ENCODE assay signal across 18 cellular contexts in the genomic region with DNA sequence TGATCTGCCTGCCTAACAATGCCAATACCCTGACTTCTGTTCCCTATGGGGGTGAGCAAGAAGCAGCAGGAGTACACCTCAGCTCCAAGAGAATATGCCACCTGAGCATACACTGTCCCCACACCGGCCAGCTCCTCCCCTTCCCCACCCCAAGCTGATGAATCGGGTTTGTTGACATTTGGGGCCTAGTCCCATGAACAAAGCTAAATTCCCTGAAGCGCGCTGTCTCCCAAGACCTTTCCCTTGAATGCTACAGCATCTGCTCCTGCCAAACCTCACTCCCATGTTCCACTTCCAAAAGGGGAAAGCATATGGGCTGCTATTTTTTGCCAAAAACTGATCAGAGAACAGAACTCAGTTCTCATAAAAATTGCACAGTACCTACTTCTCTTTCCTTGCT.
DNase-seq lines count a peak whose midpoint lies in the region; ATAC-seq and TF ChIP-seq lines count a peak whose summit lies in the region.
"Had no signal": no experiment of that assay in that cellular context is flagged by ENCODE, and none has a peak within 500 bp of the region (broad histone marks: within the 10 kb centered on the region; RNA-seq: fewer than 3 reads in every experiment).

No MANE protein-coding gene starts in this region.

- no peaks in the 10 kb centered on the region for H3K4me1 Mint-ChIP-seq in neural progenitor cell
- H3K4me1 Mint-ChIP-seq: activated naive CD4-positive, alpha-beta T cell treated with anti-CD3 and anti-CD28 coated beads, Interleukin-2, amount 10 ng/mL, durations not matched to agents 7 days and 5 days; B cell; T-cell had no signal

- no peak for TF ChIP-seq POLR2A in heart left ventricle (IDR thresholded peaks at IDR 0.05)

- peak overlapping the region; percentile 58 for H2AFZ ChIP-seq in neural progenitor cell (replicated peaks)

- H3K9me3 Mint-ChIP-seq in neural progenitor cell: no peaks in the 10 kb centered on the region
- H3K9me3 Mint-ChIP-seq: activated naive CD4-positive, alpha-beta T cell treated with anti-CD3 and anti-CD28 coated beads, Interleukin-2, amount 10 ng/mL, durations not matched to agents 7 days and 5 days; effector memory CD8-positive, alpha-beta T cell; T-cell had no signal

- 64 to 79% (median 72%) methylated on average over 4 of the region's 4 CpGs for WGBS in heart left ventricle, 4 donors

- no peaks in the 10 kb centered on the region for H3F3A ChIP-seq in neural progenitor cell (ENCODE audit: low read depth)

- intact Hi-C loops in heart left ventricle (cut with DNase I): no loop called here

- H3K27ac Mint-ChIP-seq in neural progenitor cell: no peak overlapping the region
- H3K27ac Mint-ChIP-seq: activated naive CD4-positive, alpha-beta T cell treated with anti-CD3 and anti-CD28 coated beads, Interleukin-2, amount 10 ng/mL, durations not matched to agents 7 days and 5 days; B cell; effector memory CD8-positive, alpha-beta T cell; T-cell had no signal

- H3K4me2 ChIP-seq in neural progenitor cell: peak overlapping the region; percentile 16

- DNase-seq in DMS 273 treated with DMSO at 0.1 percent for 48 hours (lab: John Stamatoyannopoulos, UW) (peak; percentile 58), NCI-H1694 (lab: John Stamatoyannopoulos, UW) (peak; percentile 94), cerebellum (ENCODE audit: low spot score) (peak; percentile 77), neural progenitor cell (ENCODE audit: low spot score) (peak; percentile 20), KG1 (lab: John Stamatoyannopoulos, UW) (no peak), heart left ventricle (no peak)
- DNase-seq: activated naive CD4-positive, alpha-beta T cell treated with anti-CD3 and anti-CD28 coated beads, Interleukin-2, amount 10 ng/mL, durations not matched to agents 7 days and 5 days; brain microvascular endothelial cell; effector memory CD8-positive, alpha-beta T cell; MM.1S; NCI-H524 treated with DMSO at 0.1 percent for 48 hours; ovary; T-cell had no signal

- H3K4me1 ChIP-seq in neural progenitor cell (peaks cover 7% of the 10 kb centered on the region), heart left ventricle (no peaks in the 10 kb centered on the region)
- H3K4me1 ChIP-seq: gastroesophageal sphincter had no signal

- no peaks in the 10 kb centered on the region for H4K20me1 ChIP-seq in neural progenitor cell (ENCODE audit: low read depth)

- H3K4me3 Mint-ChIP-seq in neural progenitor cell: no peak overlapping the region
- H3K4me3 Mint-ChIP-seq: activated naive CD4-positive, alpha-beta T cell treated with anti-CD3 and anti-CD28 coated beads, Interleukin-2, amount 10 ng/mL, durations not matched to agents 7 days and 5 days; B cell; effector memory CD8-positive, alpha-beta T cell; T-cell had no signal

- no peaks in the 10 kb centered on the region for H3K79me2 ChIP-seq in neural progenitor cell (ENCODE audit: low read depth)

- no peaks in the 10 kb centered on the region for H3K27me3 Mint-ChIP-seq in neural progenitor cell (ENCODE audit: insufficient read depth, low read depth)

- TF ChIP-seq CTCF in neural progenitor cell (IDR thresholded peaks at IDR 0.05) (no peak), heart left ventricle (IDR thresholded peaks at IDR 0.05) (no peak)

- no peaks in the 10 kb centered on the region for H3K9me3 ChIP-seq in neural progenitor cell (ENCODE audit: low read depth)
- peaks cover 0 to 3% (median 0%) of the 10 kb centered on the region in 12 donors for H3K9me3 ChIP-seq in heart left ventricle
- H3K9me3 ChIP-seq: gastroesophageal sphincter, ovary had no signal

- no peak overlapping the region for H3K9ac ChIP-seq in neural progenitor cell

- H3K27me3 ChIP-seq in neural progenitor cell (no peaks in the 10 kb centered on the region), heart left ventricle (peaks cover 0 to 5% (median 0%) of the 10 kb centered on the region in 9 donors)
- H3K27me3 ChIP-seq: brain microvascular endothelial cell, ovary had no signal

- H3K36me3 ChIP-seq in neural progenitor cell (no peaks in the 10 kb centered on the region), heart left ventricle (no peaks in the 10 kb centered on the region)
- H3K36me3 ChIP-seq: brain microvascular endothelial cell, gastroesophageal sphincter, ovary had no signal

- no peaks in the 10 kb centered on the region for H3K36me3 Mint-ChIP-seq in neural progenitor cell
- H3K36me3 Mint-ChIP-seq: activated naive CD4-positive, alpha-beta T cell treated with anti-CD3 and anti-CD28 coated beads, Interleukin-2, amount 10 ng/mL, durations not matched to agents 7 days and 5 days; T-cell had no signal

- H3K27ac ChIP-seq in neural progenitor cell: no peak overlapping the region
- H3K27ac ChIP-seq in heart left ventricle: no peak overlapping the region
- H3K27ac ChIP-seq: brain microvascular endothelial cell, gastroesophageal sphincter, ovary had no signal

- ATAC-seq in GM18907 (IDR thresholded peaks at IDR 0.05; ENCODE audit: unreplicated experiment): no peak
- no peak for ATAC-seq in HG03342 (IDR thresholded peaks at IDR 0.05; ENCODE audit: unreplicated experiment)
- ATAC-seq in heart left ventricle: no peak
- ATAC-seq: activated CD4-positive, CD25-positive, alpha-beta regulatory T cell treated with anti-CD3 and anti-CD28 coated beads, Interleukin-2, amount 50 U/mL, for 24 hours; effector memory CD8-positive, alpha-beta T cell; gastroesophageal sphincter; T-cell had no signal

- H3K4me3 ChIP-seq in neural progenitor cell (no peak overlapping the region), heart left ventricle (no peak overlapping the region)
- H3K4me3 ChIP-seq: gastroesophageal sphincter, ovary had no signal

Comparison
In these comparisons a context has a peak if more than half of its experiments do, and no peak if none do; other contexts are left out.
1. DNase-seq: peak in DMS 273 treated with DMSO at 0.1 percent for 48 hours (single experiment), NCI-H1694 (single experiment), cerebellum (single experiment) and neural progenitor cell (single experiment); none in KG1 (single experiment) and heart left ventricle (0 of 5).